Comparison of ENCODE assay signal across 8 cellular contexts in genomic region chr1:25810341-25811299, GRCh38. TPM values are rescaled to one million over a fixed set of nuclear protein-coding genes. Genes with fewer than 3 reads are reported as not detected.
DNase-seq lines count a peak whose midpoint lies in the region; ATAC-seq lines count a peak whose summit lies in the region.

No MANE protein-coding gene starts in this region.

- POLR2A ChIA-PET in activated CD8-positive, alpha-beta T cell treated with anti-CD3 and anti-CD28 coated beads, Interleukin-2, amount 10 ng/mL, durations not matched to agents 7 days and 5 days (lab: Charles Lee): no interaction called here

- peak; percentile 88 for ATAC-seq in activated CD8-positive, alpha-beta T cell treated with anti-CD3 and anti-CD28 coated beads, Interleukin-2, amount 10 ng/mL, durations not matched to agents 7 days and 5 days
- ATAC-seq in effector memory CD8-positive, alpha-beta T cell (replicated peaks): peak; percentile 94
- no peak for ATAC-seq in GM18870 (IDR thresholded peaks at IDR 0.05; ENCODE audit: unreplicated experiment)

- peaks cover 7% of the 10 kb centered on the region for H3K4me1 Mint-ChIP-seq in activated CD8-positive, alpha-beta T cell treated with anti-CD3 and anti-CD28 coated beads, Interleukin-2, amount 10 ng/mL, durations not matched to agents 7 days and 5 days (ENCODE audit: low read depth)
- peaks cover 5 to 8% of the 10 kb centered on the region in 2 donors for H3K4me1 Mint-ChIP-seq in effector memory CD8-positive, alpha-beta T cell (ENCODE audit: low read depth in 2 of 2)

- in situ Hi-C loops in ACHN (cut with HindIII; ENCODE audit: low pct_ligation_motif_present, low pct_unique_long_range_greater_than_20kb, low sequenced_read_pairs): no loop called here

- H3K9me3 Mint-ChIP-seq in activated CD8-positive, alpha-beta T cell treated with anti-CD3 and anti-CD28 coated beads, Interleukin-2, amount 10 ng/mL, durations not matched to agents 7 days and 5 days (ENCODE audit: insufficient read depth): no peaks in the 10 kb centered on the region
- H3K9me3 Mint-ChIP-seq in effector memory CD8-positive, alpha-beta T cell: no peaks in the 10 kb centered on the region

- no peaks in the 10 kb centered on the region for H3K36me3 Mint-ChIP-seq in activated CD8-positive, alpha-beta T cell treated with anti-CD3 and anti-CD28 coated beads, Interleukin-2, amount 10 ng/mL, durations not matched to agents 7 days and 5 days (ENCODE audit: low read depth)
- H3K36me3 Mint-ChIP-seq in effector memory CD8-positive, alpha-beta T cell (ENCODE audit: insufficient read depth): peaks cover 7% of the 10 kb centered on the region

- CTCF ChIA-PET in activated CD8-positive, alpha-beta T cell treated with anti-CD3 and anti-CD28 coated beads, Interleukin-2, amount 10 ng/mL, durations not matched to agents 7 days and 5 days (lab: Charles Lee): interaction anchor here (0.6 to 4.5 kb wide), 18 partner anchors 10 to 309 kb away, joined by 3 to 24 read pairs (median 4); partner anchors contain the start of genes MTFR1L, PAFAH2 and SELENON

- DNase-seq in ACHN (peak; percentile 50), GM19238 (ENCODE audit: insufficient read length, low spot score) (peak; percentile 75), NCI-H345 (lab: John Stamatoyannopoulos, UW) (peak; percentile 70), mucosa of gallbladder (ENCODE audit: low spot score) (peak; percentile 68)
- peak; percentile 86 for DNase-seq in activated CD8-positive, alpha-beta T cell treated with anti-CD3 and anti-CD28 coated beads, Interleukin-2, amount 10 ng/mL, durations not matched to agents 7 days and 5 days
- DNase-seq in effector memory CD8-positive, alpha-beta T cell: peak; percentile 79 to 84 (median 83)
- DNase-seq in stimulated activated CD8-positive, alpha-beta memory T cell treated with anti-CD3 and anti-CD28 coated beads, Interleukin-7, amount 100 ng/mL, for 48 hours (ENCODE audit: extremely low read depth in 1 of 2, low read depth in 1 of 2): peak; percentile 45 to 46

- no peak overlapping the region for H3K4me3 Mint-ChIP-seq in activated CD8-positive, alpha-beta T cell treated with anti-CD3 and anti-CD28 coated beads, Interleukin-2, amount 10 ng/mL, durations not matched to agents 7 days and 5 days
- no peak overlapping the region for H3K4me3 Mint-ChIP-seq in effector memory CD8-positive, alpha-beta T cell

- no peak overlapping the region for H3K27ac Mint-ChIP-seq in activated CD8-positive, alpha-beta T cell treated with anti-CD3 and anti-CD28 coated beads, Interleukin-2, amount 10 ng/mL, durations not matched to agents 7 days and 5 days
- H3K27ac Mint-ChIP-seq in effector memory CD8-positive, alpha-beta T cell: peak overlapping the region in 1 of 2 donors; percentile 12

- H3K27me3 Mint-ChIP-seq in activated CD8-positive, alpha-beta T cell treated with anti-CD3 and anti-CD28 coated beads, Interleukin-2, amount 10 ng/mL, durations not matched to agents 7 days and 5 days (ENCODE audit: low read depth): no peaks in the 10 kb centered on the region
- H3K27me3 Mint-ChIP-seq in effector memory CD8-positive, alpha-beta T cell: no peaks in the 10 kb centered on the region

RNA-seq across cellular contexts. Expression of gene MTFR1L, which starts 9.1 kb away (rescaled TPM):
- total RNA-seq in activated CD8-positive, alpha-beta T cell treated with anti-CD3 and anti-CD28 coated beads, Interleukin-2, amount 10 ng/mL, durations not matched to agents 7 days and 5 days: 10 to 100 TPM; 26.2 to 26.7 TPM
- 77.1 TPM for total RNA-seq in mucosa of gallbladder

RNA-seq across cellular contexts. Expression of gene SELENON, which starts 10.6 kb away (rescaled TPM):
- total RNA-seq in activated CD8-positive, alpha-beta T cell treated with anti-CD3 and anti-CD28 coated beads, Interleukin-2, amount 10 ng/mL, durations not matched to agents 7 days and 5 days: 1 to 10 TPM; 4.5 to 5.1 TPM
- 69.7 TPM for total RNA-seq in mucosa of gallbladder

RNA-seq across cellular contexts. Expression of gene AUNIP, which starts 48.6 kb away (rescaled TPM):
- total RNA-seq in activated CD8-positive, alpha-beta T cell treated with anti-CD3 and anti-CD28 coated beads, Interleukin-2, amount 10 ng/mL, durations not matched to agents 7 days and 5 days: 1 to 10 TPM; 7.8 to 9.1 TPM
- total RNA-seq in mucosa of gallbladder: 0.26 TPM

Comparison
In these comparisons a context has a peak if more than half of its experiments do, and no peak if none do; other contexts are left out.
1. RNA of gene SELENON, which starts 10.6 kb away (total RNA-seq): 69.7 TPM in mucosa of gallbladder (single experiment); 4.5 to 5.1 TPM in activated CD8-positive, alpha-beta T cell treated with anti-CD3 and anti-CD28 coated beads, Interleukin-2, amount 10 ng/mL, durations not matched to agents 7 days and 5 days; every median in the first group is over 10 times any median in the second.
2. Peak in every context shown above with its lines, with median percentiles within 50 percentile points of each other: DNase-seq.